ENCODE assay signal across 7 cellular contexts in genomic region chr13:48580886-48581285, GRCh38.
"Had no signal": no experiment of that assay in that cellular context is flagged by ENCODE, and none has a peak within 500 bp of the region (broad histone marks: within the 10 kb centered on the region; RNA-seq: fewer than 3 reads in every experiment).

No MANE protein-coding gene starts in this region.

- H3K27me3 ChIP-seq: left lung, ovary had no signal

- H3K36me3 Mint-ChIP-seq: activated naive CD4-positive, alpha-beta T cell treated with anti-CD3 and anti-CD28 coated beads, Interleukin-2, amount 50 U/mL, for 72 hours; brain; memory B cell; WTC11 had no signal

- DNase-seq: left lung had no signal

- H3K9me3 ChIP-seq: left lung, ovary had no signal

- H3K27ac ChIP-seq: left lung, ovary had no signal

- H3K4me3 ChIP-seq: left lung, ovary had no signal

- H3K27ac Mint-ChIP-seq: activated naive CD4-positive, alpha-beta T cell treated with anti-CD3 and anti-CD28 coated beads, Interleukin-2, amount 50 U/mL, for 72 hours; memory B cell; WTC11 had no signal

- H3K4me3 Mint-ChIP-seq: brain, memory B cell, T-helper 17 cell, WTC11 had no signal

- H3K9me3 Mint-ChIP-seq: activated naive CD4-positive, alpha-beta T cell treated with anti-CD3 and anti-CD28 coated beads, Interleukin-2, amount 50 U/mL, for 72 hours; memory B cell; WTC11 had no signal

- H3K36me3 ChIP-seq: left lung, ovary had no signal
